In the genomic region with DNA sequence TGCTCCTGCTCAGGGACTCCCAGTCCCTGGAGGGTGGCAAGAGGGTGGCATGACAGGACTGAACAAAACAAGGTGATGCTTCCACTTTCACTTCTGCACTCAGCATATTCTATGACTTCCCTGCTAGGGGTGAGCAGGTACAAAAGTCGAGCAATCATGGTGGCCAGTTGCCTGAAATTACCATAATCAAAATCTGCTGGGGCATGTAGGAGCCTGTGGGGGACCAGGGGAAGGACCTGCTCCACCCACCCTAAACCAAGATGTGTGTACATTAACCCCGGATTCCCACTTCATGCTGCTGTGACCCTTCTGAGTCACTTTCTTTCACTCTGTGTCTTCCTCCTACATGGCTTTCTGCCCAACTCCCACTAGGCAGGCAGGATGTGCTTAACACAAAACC, we compare ENCODE assay signal across 12 cellular contexts.
A peak's percentile ranks its signal among the peaks of the same experiment; 100 is the strongest.
DNase-seq lines count a peak whose midpoint lies in the region; ATAC-seq lines count a peak whose summit lies in the region.
"Had no signal": no experiment of that assay in that cellular context is flagged by ENCODE, and none has a peak within 500 bp of the region (broad histone marks: within the 10 kb centered on the region; RNA-seq: fewer than 3 reads in every experiment).

No MANE protein-coding gene starts in this region.

- peaks cover 9 to 13% of the 10 kb centered on the region in 2 donors for H3K27me3 Mint-ChIP-seq in stimulated activated naive B cell treated with anti-CD40 and anti-IgM and Interleukin-4, amounts not matched to agents 10 μg/mL and 1 μg/mL and 100 μg/mL, for 72 hours

- ATAC-seq in HG03060 (IDR thresholded peaks at IDR 0.05; ENCODE audit: low read depth, unreplicated experiment) = peak; percentile 73
- ATAC-seq in stimulated activated naive B cell treated with anti-CD40 and anti-IgM and Interleukin-4, amounts not matched to agents 10 μg/mL and 1 μg/mL and 100 μg/mL, for 72 hours (replicated peaks) = peak; percentile 94

- no peaks in the 10 kb centered on the region for H3K36me3 Mint-ChIP-seq in stimulated activated naive B cell treated with anti-CD40 and anti-IgM and Interleukin-4, amounts not matched to agents 10 μg/mL and 1 μg/mL and 100 μg/mL, for 72 hours

- peaks cover 0 to under 1% of the 10 kb centered on the region in 2 donors for H3K9me3 Mint-ChIP-seq in stimulated activated naive B cell treated with anti-CD40 and anti-IgM and Interleukin-4, amounts not matched to agents 10 μg/mL and 1 μg/mL and 100 μg/mL, for 72 hours
- H3K9me3 Mint-ChIP-seq: dendritic cell treated with granulocyte-macrophage colony-stimulating factor and Interleukin-4, amounts not matched to agents 40 ng/mL and 50 ng/mL, for 4 days; stimulated activated naive CD8-positive, alpha-beta T cell treated with anti-CD3 and anti-CD28 coated beads, Interleukin-15, Interleukin-2, amounts not matched to agents 100 ng/mL and 50 ng/mL, for 24 hours had no signal

- no peak overlapping the region for H3K27ac Mint-ChIP-seq in stimulated activated naive B cell treated with anti-CD40 and anti-IgM and Interleukin-4, amounts not matched to agents 10 μg/mL and 1 μg/mL and 100 μg/mL, for 72 hours
- H3K27ac Mint-ChIP-seq: dendritic cell treated with granulocyte-macrophage colony-stimulating factor and Interleukin-4, amounts not matched to agents 40 ng/mL and 50 ng/mL, for 4 days; stimulated activated naive CD8-positive, alpha-beta T cell treated with anti-CD3 and anti-CD28 coated beads, Interleukin-15, Interleukin-2, amounts not matched to agents 100 ng/mL and 50 ng/mL, for 24 hours had no signal

- peaks cover 4 to 6% of the 10 kb centered on the region in 2 donors for H3K4me1 Mint-ChIP-seq in stimulated activated naive B cell treated with anti-CD40 and anti-IgM and Interleukin-4, amounts not matched to agents 10 μg/mL and 1 μg/mL and 100 μg/mL, for 72 hours

- DNase-seq in activated T-cell treated with anti-CD3 and anti-CD28 coated beads for 24 hours (ENCODE audit: low read depth) (peak; percentile 2), activated T-cell treated with anti-CD3 and anti-CD28 coated beads for 4 hours (no peak), NCI-H2196 (lab: John Stamatoyannopoulos, UW; ENCODE audit: unreplicated experiment) (no peak), SW 1271 (lab: John Stamatoyannopoulos, UW) (no peak), globus pallidus (ENCODE audit: low spot score) (no peak)
- peak; percentile 43 to 58 for DNase-seq in activated T-cell treated with anti-CD3 and anti-CD28 coated beads, Interleukin-2, amount 50 U/mL, for 48 hours
- DNase-seq in stimulated activated naive B cell treated with anti-CD40 and anti-IgM and Interleukin-4, amounts not matched to agents 10 μg/mL and 1 μg/mL and 100 μg/mL, for 72 hours = peak; percentile 60
- DNase-seq: activated CD4-positive, CD25-positive, alpha-beta regulatory T cell treated with anti-CD3 and anti-CD28 coated beads, Interleukin-2, amount 50 U/mL, for 72 hours; NCI-H774 had no signal

- no peak overlapping the region for H3K4me3 Mint-ChIP-seq in stimulated activated naive B cell treated with anti-CD40 and anti-IgM and Interleukin-4, amounts not matched to agents 10 μg/mL and 1 μg/mL and 100 μg/mL, for 72 hours
- H3K4me3 Mint-ChIP-seq: dendritic cell treated with granulocyte-macrophage colony-stimulating factor and Interleukin-4, amounts not matched to agents 40 ng/mL and 50 ng/mL, for 4 days; stimulated activated naive CD8-positive, alpha-beta T cell treated with anti-CD3 and anti-CD28 coated beads, Interleukin-15, Interleukin-2, amounts not matched to agents 100 ng/mL and 50 ng/mL, for 24 hours had no signal

Comparison
In these comparisons a context has a peak if more than half of its experiments do, and no peak if none do; other contexts are left out.
1. DNase-seq: peak in activated T-cell treated with anti-CD3 and anti-CD28 coated beads for 24 hours (single experiment), activated T-cell treated with anti-CD3 and anti-CD28 coated beads, Interleukin-2, amount 50 U/mL, for 48 hours (2 of 2) and stimulated activated naive B cell treated with anti-CD40 and anti-IgM and Interleukin-4, amounts not matched to agents 10 μg/mL and 1 μg/mL and 100 μg/mL, for 72 hours (single experiment); none in activated T-cell treated with anti-CD3 and anti-CD28 coated beads for 4 hours (single experiment), NCI-H2196 (single experiment), SW 1271 (0 of 2) and globus pallidus (single experiment).